ENCODE assay signal across 1 cellular context in genomic region chr10:124152139-124152780, GRCh38.
TF ChIP-seq lines count a peak whose summit lies in the region.

No MANE protein-coding gene starts in this region.

TF ChIP-seq in liver, 16 proteins besides CTCF, POLR2A, EP300 and RAD21:
- TF ChIP-seq, protein P1, sequence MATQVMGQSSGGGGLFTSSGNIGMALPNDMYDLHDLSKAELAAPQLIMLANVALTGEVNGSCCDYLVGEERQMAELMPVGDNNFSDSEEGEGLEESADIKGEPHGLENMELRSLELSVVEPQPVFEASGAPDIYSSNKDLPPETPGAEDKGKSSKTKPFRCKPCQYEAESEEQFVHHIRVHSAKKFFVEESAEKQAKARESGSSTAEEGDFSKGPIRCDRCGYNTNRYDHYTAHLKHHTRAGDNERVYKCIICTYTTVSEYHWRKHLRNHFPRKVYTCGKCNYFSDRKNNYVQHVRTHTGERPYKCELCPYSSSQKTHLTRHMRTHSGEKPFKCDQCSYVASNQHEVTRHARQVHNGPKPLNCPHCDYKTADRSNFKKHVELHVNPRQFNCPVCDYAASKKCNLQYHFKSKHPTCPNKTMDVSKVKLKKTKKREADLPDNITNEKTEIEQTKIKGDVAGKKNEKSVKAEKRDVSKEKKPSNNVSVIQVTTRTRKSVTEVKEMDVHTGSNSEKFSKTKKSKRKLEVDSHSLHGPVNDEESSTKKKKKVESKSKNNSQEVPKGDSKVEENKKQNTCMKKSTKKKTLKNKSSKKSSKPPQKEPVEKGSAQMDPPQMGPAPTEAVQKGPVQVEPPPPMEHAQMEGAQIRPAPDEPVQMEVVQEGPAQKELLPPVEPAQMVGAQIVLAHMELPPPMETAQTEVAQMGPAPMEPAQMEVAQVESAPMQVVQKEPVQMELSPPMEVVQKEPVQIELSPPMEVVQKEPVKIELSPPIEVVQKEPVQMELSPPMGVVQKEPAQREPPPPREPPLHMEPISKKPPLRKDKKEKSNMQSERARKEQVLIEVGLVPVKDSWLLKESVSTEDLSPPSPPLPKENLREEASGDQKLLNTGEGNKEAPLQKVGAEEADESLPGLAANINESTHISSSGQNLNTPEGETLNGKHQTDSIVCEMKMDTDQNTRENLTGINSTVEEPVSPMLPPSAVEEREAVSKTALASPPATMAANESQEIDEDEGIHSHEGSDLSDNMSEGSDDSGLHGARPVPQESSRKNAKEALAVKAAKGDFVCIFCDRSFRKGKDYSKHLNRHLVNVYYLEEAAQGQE (IDR thresholded peaks at IDR 0.05) = no peak
- no peak for TF ChIP-seq GABPA (IDR thresholded peaks at IDR 0.05 in 1 of 2, conservative IDR thresholded peaks at IDR 0.05 in 1 of 2)
- TF ChIP-seq JUND (IDR thresholded peaks at IDR 0.05) = no peak
